Comparison of ENCODE assay signal across 8 cellular contexts in the genomic region with DNA sequence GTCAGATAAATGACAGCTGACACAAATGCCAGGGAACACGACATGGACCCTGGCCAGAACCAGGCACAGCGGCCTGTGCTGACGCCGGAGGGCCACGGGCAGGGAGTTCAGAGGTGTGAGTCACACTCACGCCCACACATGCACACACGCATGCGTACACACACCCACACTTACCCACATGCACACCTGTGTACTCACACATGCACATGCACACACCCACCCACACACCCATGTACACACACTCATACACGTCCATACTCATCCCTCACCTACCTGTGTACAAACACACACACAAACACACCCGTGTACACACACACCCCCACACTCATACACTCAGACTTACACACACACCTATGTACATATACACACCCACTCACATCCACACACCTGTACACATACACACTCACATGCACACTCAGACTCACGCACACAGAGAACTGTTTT. TPM values are rescaled to one million over a fixed set of nuclear protein-coding genes. Genes with fewer than 3 reads are reported as not detected.
DNase-seq lines count a peak whose midpoint lies in the region; ATAC-seq, FAIRE-seq and TF ChIP-seq lines count a peak whose summit lies in the region.
"Had no signal": no experiment of that assay in that cellular context is flagged by ENCODE, and none has a peak within 500 bp of the region (broad histone marks: within the 10 kb centered on the region; RNA-seq: fewer than 3 reads in every experiment).

No MANE protein-coding gene starts in this region.

- H3K36me3 ChIP-seq in heart right ventricle: peaks cover 0 to 4% (median 0%) of the 10 kb centered on the region in 9 donors

- no peaks in the 10 kb centered on the region for H3K9me3 ChIP-seq in heart right ventricle

- intact Hi-C loops in heart right ventricle (cut with DNase I): loop anchor here in 4 of 10 donors (5.0 kb wide), 2 partner anchors 33 to 38 kb away; partner anchors contain the start of gene MLLT1 (in 1 of the 4)

- no peak overlapping the region for H3K4me3 ChIP-seq in heart right ventricle

- H3K4me1 ChIP-seq in heart right ventricle: peaks cover 38 to 100% (median 87%) of the 10 kb centered on the region in 9 donors

- peak; percentile 98 for FAIRE-seq in HTR-8/SVneo (lab: Jason Lieb, UNC)

- ATAC-seq in heart right ventricle: peak in 4 of 8 donors; percentile 9 to 34 (median 18)

- WGBS in heart right ventricle, 2 donors: 55 to 60% methylated on average over 11 of the region's 11 CpGs

- TF ChIP-seq CTCF in heart right ventricle (IDR thresholded peaks at IDR 0.05): no peak

- H3K27me3 ChIP-seq in heart right ventricle: no peaks in the 10 kb centered on the region

- in situ Hi-C loops in G401 (cut with HindIII; ENCODE audit: low sequenced_read_pairs): no loop called here

- no peak for DNase-seq in HTR-8/SVneo (ENCODE audit: insufficient read length, low spot score)
- peak; percentile 12 for DNase-seq in activated T-helper 9 cell treated with anti-CD3 and anti-CD28 coated beads, Interleukin-2, amount 50 U/mL, for 16 hours (ENCODE audit: low read depth)
- peak in 1 of 2 donors; percentile 24 for DNase-seq in heart right ventricle
- peak; percentile 45 for DNase-seq in stimulated activated CD8-positive, alpha-beta memory T cell treated with anti-CD3 and anti-CD28 coated beads, Interleukin-4, amount 100 ng/mL, for 48 hours
- DNase-seq in G401 (ENCODE audit: low spot score): no peak
- no peak for DNase-seq in mesenteric fat pad (ENCODE audit: low spot score)
- DNase-seq in NCI-H2196 treated with DMSO at 0.1 percent for 48 hours (lab: John Stamatoyannopoulos, UW; ENCODE audit: unreplicated experiment): no peak
- DNase-seq: Karpas-422 had no signal

- H3K27ac ChIP-seq in heart right ventricle: peak overlapping the region in 9 of 10 donors; percentile 57 to 84 (median 77)

RNA-seq across cellular contexts. Expression of gene MLLT1, which starts 40.4 kb away (rescaled TPM):
- total RNA-seq in heart right ventricle (10 to 100 TPM; 27.6 to 48.3 (median 32.4) TPM), mesenteric fat pad (62.3 TPM)
- 10 to 100 TPM; 21.4 to 28.7 TPM for polyA plus RNA-seq in heart right ventricle
- total RNA-seq in G401 (2014; rRNA removed; shearing (Covaris generic)): 5.6 and 7.5 TPM in 2 replicates

Comparison
In these comparisons a context has a peak if more than half of its experiments do, and no peak if none do; other contexts are left out.
1. DNase-seq: peak in activated T-helper 9 cell treated with anti-CD3 and anti-CD28 coated beads, Interleukin-2, amount 50 U/mL, for 16 hours (single experiment) and stimulated activated CD8-positive, alpha-beta memory T cell treated with anti-CD3 and anti-CD28 coated beads, Interleukin-4, amount 100 ng/mL, for 48 hours (single experiment); none in HTR-8/SVneo (single experiment), G401 (single experiment), mesenteric fat pad (single experiment) and NCI-H2196 treated with DMSO at 0.1 percent for 48 hours (single experiment).